Comparison of ENCODE assay signal across 8 cellular contexts in the genomic region with DNA sequence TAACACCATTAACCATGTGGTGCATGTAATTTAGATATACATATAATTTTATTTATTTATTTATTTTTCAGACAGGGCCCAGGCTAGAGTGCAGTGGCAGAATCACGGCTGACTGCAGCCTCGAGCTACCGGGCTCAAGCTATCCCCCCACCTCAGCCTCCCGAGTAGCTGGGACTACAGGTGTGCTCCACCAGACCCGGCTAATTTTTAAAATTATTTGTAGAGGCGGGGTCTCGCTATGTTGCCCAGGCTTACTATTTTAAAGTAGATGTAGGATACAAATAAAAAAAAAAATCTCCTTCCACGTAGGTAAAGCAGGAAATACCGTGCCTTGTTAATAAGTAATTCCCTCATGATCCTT. TPM values are rescaled to one million over a fixed set of nuclear protein-coding genes. Genes with fewer than 3 reads are reported as not detected.
A peak's percentile ranks its signal among the peaks of the same experiment; 100 is the strongest.
DNase-seq lines count a peak whose midpoint lies in the region; ATAC-seq and TF ChIP-seq lines count a peak whose summit lies in the region.

No MANE protein-coding gene starts in this region.

- peak overlapping the region; percentile 92 for H3K4me3 Mint-ChIP-seq in T-helper 2 cell treated with Interferon-gamma antibody and Interleukin-4, amounts not matched to agents 5 μg/mL and 100 μg/mL, for 36 hours
- peak overlapping the region; percentile 90 for H3K4me3 Mint-ChIP-seq in activated naive CD8-positive, alpha-beta T cell treated with anti-CD3 and anti-CD28 coated beads, Interleukin-2, amount 50 U/mL, for 24 hours

- no peaks in the 10 kb centered on the region for H3K9me3 ChIP-seq in liver (ENCODE audit: control insufficient read depth in 4 of 4, low read length in 3 of 4)
- H3K9me3 ChIP-seq in suprapubic skin = no peaks in the 10 kb centered on the region

- DNase-seq in T-helper 2 cell treated with Interferon-gamma antibody and Interleukin-4, amounts not matched to agents 5 μg/mL and 100 μg/mL, for 36 hours (ENCODE audit: low spot score) = no peak
- DNase-seq in T-helper 2 cell = no peak
- no peak for DNase-seq in activated naive CD8-positive, alpha-beta T cell treated with anti-CD3 and anti-CD28 coated beads, Interleukin-2, amount 50 U/mL, for 24 hours
- no peak for DNase-seq in suprapubic skin (ENCODE audit: low spot score in 2 of 2)
- no peak for DNase-seq in NAMALWA (ENCODE audit: low spot score)
- DNase-seq in NCI-H1436 treated with DMSO at 0.1 percent for 48 hours (lab: John Stamatoyannopoulos, UW) = no peak

- no peak for ATAC-seq in activated naive CD8-positive, alpha-beta T cell treated with anti-CD3 and anti-CD28 coated beads, Interleukin-2, amount 50 U/mL, for 24 hours
- ATAC-seq in HG03135 (IDR thresholded peaks at IDR 0.05; ENCODE audit: unreplicated experiment) = no peak

- no peak for TF ChIP-seq POLR2A in suprapubic skin (IDR thresholded peaks at IDR 0.05)

- TF ChIP-seq EP300 in suprapubic skin (IDR thresholded peaks at IDR 0.05) = no peak

- H3K9me3 Mint-ChIP-seq in T-helper 2 cell treated with Interferon-gamma antibody and Interleukin-4, amounts not matched to agents 5 μg/mL and 100 μg/mL, for 36 hours = no peaks in the 10 kb centered on the region
- no peaks in the 10 kb centered on the region for H3K9me3 Mint-ChIP-seq in activated naive CD8-positive, alpha-beta T cell treated with anti-CD3 and anti-CD28 coated beads, Interleukin-2, amount 50 U/mL, for 24 hours

- peaks cover 6% of the 10 kb centered on the region for H3K27me3 Mint-ChIP-seq in T-helper 2 cell treated with Interferon-gamma antibody and Interleukin-4, amounts not matched to agents 5 μg/mL and 100 μg/mL, for 36 hours (ENCODE audit: low read depth)
- peaks cover 1% of the 10 kb centered on the region for H3K27me3 Mint-ChIP-seq in activated naive CD8-positive, alpha-beta T cell treated with anti-CD3 and anti-CD28 coated beads, Interleukin-2, amount 50 U/mL, for 24 hours

- 59% methylated on average over 9 of the region's 9 CpGs for WGBS in liver
- WGBS in suprapubic skin = 58% methylated on average over 9 of the region's 9 CpGs

- H3K4me1 ChIP-seq in liver (ENCODE audit: control insufficient read depth in 4 of 4, insufficient read depth in 4 of 4, low read length in 3 of 4) (peaks cover 0 to 9% (median 3%) of the 10 kb centered on the region in 4 donors), suprapubic skin (peaks cover 18% of the 10 kb centered on the region)

- TF ChIP-seq CTCF in liver (IDR thresholded peaks at IDR 0.05; ENCODE audit: low read depth, low read length, missing input control) (no peak), suprapubic skin (IDR thresholded peaks at IDR 0.05) (no peak)

- H3K36me3 ChIP-seq in liver (ENCODE audit: control insufficient read depth in 4 of 4, insufficient read depth in 3 of 4, low read depth in 1 of 4, low read length in 3 of 4) (no peaks in the 10 kb centered on the region), suprapubic skin (peaks cover 4% of the 10 kb centered on the region)

- H3K27ac Mint-ChIP-seq in T-helper 2 cell treated with Interferon-gamma antibody and Interleukin-4, amounts not matched to agents 5 μg/mL and 100 μg/mL, for 36 hours = peak overlapping the region; percentile 98
- peak overlapping the region; percentile 88 for H3K27ac Mint-ChIP-seq in activated naive CD8-positive, alpha-beta T cell treated with anti-CD3 and anti-CD28 coated beads, Interleukin-2, amount 50 U/mL, for 24 hours

- H3K27me3 ChIP-seq in liver (ENCODE audit: control insufficient read depth in 4 of 4, insufficient read depth in 4 of 4, low read length in 3 of 4) = no peaks in the 10 kb centered on the region
- H3K27me3 ChIP-seq in suprapubic skin = no peaks in the 10 kb centered on the region

- H3K4me3 ChIP-seq in liver (ENCODE audit: low read depth in 1 of 3, low read length in 3 of 3) (peak overlapping the region; percentile 30 to 66 (median 50)), suprapubic skin (peak overlapping the region; percentile 85)

- H3K36me3 Mint-ChIP-seq in T-helper 2 cell treated with Interferon-gamma antibody and Interleukin-4, amounts not matched to agents 5 μg/mL and 100 μg/mL, for 36 hours (ENCODE audit: low read depth) = peaks cover 2% of the 10 kb centered on the region
- H3K36me3 Mint-ChIP-seq in activated naive CD8-positive, alpha-beta T cell treated with anti-CD3 and anti-CD28 coated beads, Interleukin-2, amount 50 U/mL, for 24 hours (ENCODE audit: low read depth) = peaks cover 3% of the 10 kb centered on the region

- peak overlapping the region; percentile 100 for H3K27ac ChIP-seq in liver (ENCODE audit: low read depth in 1 of 2, low read length in 2 of 2)
- H3K27ac ChIP-seq in suprapubic skin = peak overlapping the region; percentile 100

- peak overlapping the region in 1 of 2 donors; percentile 43 for H3K9ac ChIP-seq in liver (ENCODE audit: low read depth in 1 of 2, low read length in 2 of 2)

- peaks cover 9% of the 10 kb centered on the region for H3K4me1 Mint-ChIP-seq in T-helper 2 cell treated with Interferon-gamma antibody and Interleukin-4, amounts not matched to agents 5 μg/mL and 100 μg/mL, for 36 hours (ENCODE audit: low read depth)
- H3K4me1 Mint-ChIP-seq in activated naive CD8-positive, alpha-beta T cell treated with anti-CD3 and anti-CD28 coated beads, Interleukin-2, amount 50 U/mL, for 24 hours = peaks cover 13% of the 10 kb centered on the region

- no peak for TF ChIP-seq RAD21 in liver (IDR thresholded peaks at IDR 0.05)

TF ChIP-seq in liver, 16 proteins besides CTCF, POLR2A, EP300 and RAD21:
- TF ChIP-seq GABPA (IDR thresholded peaks at IDR 0.05 in 1 of 2, conservative IDR thresholded peaks at IDR 0.05 in 1 of 2) = no peak
- no peak for TF ChIP-seq TAF1 (conservative IDR thresholded peaks at IDR 0.05)
- TF ChIP-seq YY1 (IDR thresholded peaks at IDR 0.05) = no peak
- no peak for TF ChIP-seq NR2F2 (IDR thresholded peaks at IDR 0.05)
- TF ChIP-seq, protein P1, sequence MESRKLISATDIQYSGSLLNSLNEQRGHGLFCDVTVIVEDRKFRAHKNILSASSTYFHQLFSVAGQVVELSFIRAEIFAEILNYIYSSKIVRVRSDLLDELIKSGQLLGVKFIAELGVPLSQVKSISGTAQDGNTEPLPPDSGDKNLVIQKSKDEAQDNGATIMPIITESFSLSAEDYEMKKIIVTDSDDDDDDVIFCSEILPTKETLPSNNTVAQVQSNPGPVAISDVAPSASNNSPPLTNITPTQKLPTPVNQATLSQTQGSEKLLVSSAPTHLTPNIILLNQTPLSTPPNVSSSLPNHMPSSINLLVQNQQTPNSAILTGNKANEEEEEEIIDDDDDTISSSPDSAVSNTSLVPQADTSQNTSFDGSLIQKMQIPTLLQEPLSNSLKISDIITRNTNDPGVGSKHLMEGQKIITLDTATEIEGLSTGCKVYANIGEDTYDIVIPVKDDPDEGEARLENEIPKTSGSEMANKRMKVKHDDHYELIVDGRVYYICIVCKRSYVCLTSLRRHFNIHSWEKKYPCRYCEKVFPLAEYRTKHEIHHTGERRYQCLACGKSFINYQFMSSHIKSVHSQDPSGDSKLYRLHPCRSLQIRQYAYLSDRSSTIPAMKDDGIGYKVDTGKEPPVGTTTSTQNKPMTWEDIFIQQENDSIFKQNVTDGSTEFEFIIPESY (IDR thresholded peaks at IDR 0.05) = no peak
- no peak for TF ChIP-seq HNF4A (conservative IDR thresholded peaks at IDR 0.05)
- no peak for TF ChIP-seq FOXA2 (IDR thresholded peaks at IDR 0.05)
- TF ChIP-seq RXRA (IDR thresholded peaks at IDR 0.05) = no peak
- no peak for TF ChIP-seq REST (IDR thresholded peaks at IDR 0.05)
- TF ChIP-seq, protein P2, sequence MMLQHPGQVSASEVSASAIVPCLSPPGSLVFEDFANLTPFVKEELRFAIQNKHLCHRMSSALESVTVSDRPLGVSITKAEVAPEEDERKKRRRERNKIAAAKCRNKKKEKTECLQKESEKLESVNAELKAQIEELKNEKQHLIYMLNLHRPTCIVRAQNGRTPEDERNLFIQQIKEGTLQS (IDR thresholded peaks at IDR 0.05) = no peak
- no peak for TF ChIP-seq EGR1 (IDR thresholded peaks at IDR 0.05; ENCODE audit: low read depth in 2 of 2)
- TF ChIP-seq HNF4G (IDR thresholded peaks at IDR 0.05) = no peak
- TF ChIP-seq FOXA1 (IDR thresholded peaks at IDR 0.05) = no peak
- no peak for TF ChIP-seq SP1 (IDR thresholded peaks at IDR 0.05)
- no peak for TF ChIP-seq JUND (IDR thresholded peaks at IDR 0.05)
- no peak for TF ChIP-seq MAX (IDR thresholded peaks at IDR 0.05)
TF ChIP-seq in liver: peak in this region for 0.

RNA-seq across cellular contexts. Expression of gene COQ7, which starts 0.4 kb away (rescaled TPM):
- total RNA-seq in liver (10 to 100 TPM in 1 of 2 donors, 1 to 10 TPM in 1; 8.1 to 10.8 TPM), suprapubic skin (10 to 100 TPM in 3 of 4 donors, 1 to 10 TPM in 1; 7.6 to 19.2 (median 12.0) TPM)
- polyA plus RNA-seq in liver = 1 to 10 TPM; 5.3 to 6.4 TPM

RNA-seq across cellular contexts. Expression of gene ITPRIPL2, which starts 46.8 kb away (rescaled TPM):
- total RNA-seq in liver (10 to 100 TPM in 1 of 2 donors, 1 to 10 TPM in 1; 5.6 to 14.3 TPM), suprapubic skin (10 to 100 TPM; 39.0 to 91.9 (median 69.6) TPM)
- 1 to 10 TPM; 2.2 to 5.4 TPM for polyA plus RNA-seq in liver
